In genomic region chr10:91103384-91104184, GRCh38 we compare ENCODE assay signal across 12 cellular contexts.
DNase-seq lines count a peak whose midpoint lies in the region; ATAC-seq, FAIRE-seq and TF ChIP-seq lines count a peak whose summit lies in the region.
"Had no signal": no experiment of that assay in that cellular context is flagged by ENCODE, and none has a peak within 500 bp of the region (broad histone marks: within the 10 kb centered on the region; RNA-seq: fewer than 3 reads in every experiment).

No MANE protein-coding gene starts in this region.

- no peak overlapping the region for H3K27ac ChIP-seq in CD4-positive, alpha-beta memory T cell (ENCODE audit: low read depth, low read length)

- no peak overlapping the region for H3K27ac Mint-ChIP-seq in CD4-positive, alpha-beta memory T cell
- H3K27ac Mint-ChIP-seq: activated naive CD8-positive, alpha-beta T cell treated with anti-CD3 and anti-CD28 coated beads, Interleukin-2, amount 10 ng/mL, durations not matched to agents 7 days and 5 days; CD4-positive, CD25-positive, alpha-beta regulatory T cell had no signal

- H3K4me1 ChIP-seq in CD4-positive, alpha-beta memory T cell (ENCODE audit: insufficient read depth, low read length), result no peaks in the 10 kb centered on the region

- no peaks in the 10 kb centered on the region for H3K27me3 ChIP-seq in CD4-positive, alpha-beta memory T cell (ENCODE audit: insufficient read depth, low read length)

- CTCF ChIA-PET in CD4-positive, alpha-beta memory T cell (lab: Charles Lee; ENCODE audit: partially characterized antibody), result no interaction called here

- POLR2A ChIA-PET in CD4-positive, alpha-beta memory T cell (lab: Charles Lee; ENCODE audit: partially characterized antibody), result no interaction called here

- peaks cover 0 to 1% (median under 1%) of the 10 kb centered on the region in 4 donors for H3K4me1 Mint-ChIP-seq in CD4-positive, alpha-beta memory T cell
- H3K4me1 Mint-ChIP-seq: CD4-positive, CD25-positive, alpha-beta regulatory T cell had no signal

- peak; percentile 88 for FAIRE-seq in GM12891 (lab: Jason Lieb, UNC)
- FAIRE-seq: islet of Langerhans had no signal

- H3K27me3 Mint-ChIP-seq in CD4-positive, alpha-beta memory T cell, result no peaks in the 10 kb centered on the region
- H3K27me3 Mint-ChIP-seq: activated naive CD8-positive, alpha-beta T cell treated with anti-CD3 and anti-CD28 coated beads, Interleukin-2, amount 10 ng/mL, durations not matched to agents 7 days and 5 days had no signal

- ATAC-seq in GM21528 (IDR thresholded peaks at IDR 0.05; ENCODE audit: low FRiP score, unreplicated experiment), result peak; percentile 74
- ATAC-seq in HG03521 (IDR thresholded peaks at IDR 0.05; ENCODE audit: unreplicated experiment), result no peak

- no peak overlapping the region for H3K4me3 Mint-ChIP-seq in CD4-positive, alpha-beta memory T cell
- H3K4me3 Mint-ChIP-seq: activated naive CD8-positive, alpha-beta T cell treated with anti-CD3 and anti-CD28 coated beads, Interleukin-2, amount 10 ng/mL, durations not matched to agents 7 days and 5 days; CD4-positive, CD25-positive, alpha-beta regulatory T cell had no signal

- no peaks in the 10 kb centered on the region for H3K36me3 ChIP-seq in CD4-positive, alpha-beta memory T cell (ENCODE audit: insufficient read depth, low read length)

- no peaks in the 10 kb centered on the region for H3K9me3 ChIP-seq in CD4-positive, alpha-beta memory T cell (ENCODE audit: control insufficient read depth in 1 of 2, low read length in 2 of 2)

- DNase-seq in GM12891 (ENCODE audit: insufficient read length, low spot score) (no peak), HUDEP-2 (lab: John Stamatoyannopoulos, UW; ENCODE audit: unreplicated experiment in 76 of 76) (peak in 72 of 76 experiments; percentile 10 to 86 (median 64)), iPS-NIHi7 (ENCODE audit: extremely low spot score) (peak; percentile 20), NCI-H748 treated with DMSO at 0.1 percent for 48 hours (lab: John Stamatoyannopoulos, UW) (no peak)
- DNase-seq in CD4-positive, alpha-beta memory T cell, result no peak
- DNase-seq in activated effector memory CD4-positive, alpha-beta T cell treated with anti-CD3 and anti-CD28 coated beads, Interleukin-2, amount 50 U/mL, for 16 hours, result no peak
- DNase-seq: activated naive CD8-positive, alpha-beta T cell treated with anti-CD3 and anti-CD28 coated beads, Interleukin-2, amount 10 ng/mL, durations not matched to agents 7 days and 5 days; CD4-positive, CD25-positive, alpha-beta regulatory T cell; NK-92 treated with Interleukin-12 subunit alpha and Interleukin-12 subunit beta, amount 100 ng/mL, for 24 hours had no signal

- H3K9me3 Mint-ChIP-seq in CD4-positive, alpha-beta memory T cell, result peaks cover 0 to 5% (median 0%) of the 10 kb centered on the region in 8 donors

- no peaks in the 10 kb centered on the region for H3K36me3 Mint-ChIP-seq in CD4-positive, alpha-beta memory T cell
- H3K36me3 Mint-ChIP-seq: CD4-positive, CD25-positive, alpha-beta regulatory T cell had no signal

- no peak for TF ChIP-seq POLR2A in GM12891 (IDR thresholded peaks at IDR 0.05; ENCODE audit: low read depth, low read length)

- no peak overlapping the region for H3K4me3 ChIP-seq in CD4-positive, alpha-beta memory T cell (ENCODE audit: low read length in 2 of 2)

- intact Hi-C loops in CD4-positive, alpha-beta memory T cell (cut with micrococcal nuclease), result no loop called here

TF ChIP-seq in GM12891, 5 proteins besides CTCF, POLR2A, EP300 and RAD21:
- TF ChIP-seq SPI1 (IDR thresholded peaks at IDR 0.05; ENCODE audit: low read depth, low read length), result no peak
- TF ChIP-seq PAX5 (IDR thresholded peaks at IDR 0.05; ENCODE audit: insufficient read depth, low read length, severe bottlenecking), result no peak
- no peak for TF ChIP-seq POLR2AphosphoS5 (IDR thresholded peaks at IDR 0.05; ENCODE audit: low read depth, low read length)
- TF ChIP-seq POU2F2 (IDR thresholded peaks at IDR 0.05; ENCODE audit: low read depth, low read length), result no peak
- TF ChIP-seq TAF1 (IDR thresholded peaks at IDR 0.05; ENCODE audit: low read depth, low read length), result no peak

Comparison
In these comparisons a context has a peak if more than half of its experiments do, and no peak if none do; other contexts are left out.
1. DNase-seq: peak in HUDEP-2 (72 of 76) and iPS-NIHi7 (single experiment); none in GM12891 (single experiment), CD4-positive, alpha-beta memory T cell (0 of 5), activated effector memory CD4-positive, alpha-beta T cell treated with anti-CD3 and anti-CD28 coated beads, Interleukin-2, amount 50 U/mL, for 16 hours (single experiment) and NCI-H748 treated with DMSO at 0.1 percent for 48 hours (single experiment).